In the genomic region with DNA sequence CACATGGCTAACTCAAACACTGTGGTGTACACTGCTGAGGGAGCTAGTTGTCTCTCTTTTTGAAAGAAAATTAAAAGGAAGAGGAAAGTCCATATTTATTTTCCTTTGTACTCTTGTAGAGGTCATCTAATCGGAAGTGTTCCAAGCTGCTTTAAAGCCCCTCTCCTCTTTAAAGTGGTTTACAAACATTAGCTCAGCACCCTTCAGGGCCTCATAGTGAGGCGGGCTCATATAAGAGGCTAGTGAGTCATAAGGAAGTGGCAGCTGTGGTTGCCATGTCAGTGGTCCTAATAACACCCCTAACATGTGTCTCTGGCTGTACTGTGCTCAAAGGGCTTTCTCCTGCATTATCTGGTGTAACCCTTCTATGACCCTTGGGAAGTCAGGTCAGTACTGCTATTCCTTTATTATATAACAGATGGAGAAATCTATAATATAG, we compare ENCODE assay signal across 9 cellular contexts.
DNase-seq lines count a peak whose midpoint lies in the region; ATAC-seq and TF ChIP-seq lines count a peak whose summit lies in the region.
"Had no signal": no experiment of that assay in that cellular context is flagged by ENCODE, and none has a peak within 500 bp of the region (broad histone marks: within the 10 kb centered on the region; RNA-seq: fewer than 3 reads in every experiment).

No MANE protein-coding gene starts in this region.

- DNase-seq in NCI-H1092 treated with DMSO at 0.1 percent for 48 hours (lab: John Stamatoyannopoulos, UW) (peak; percentile 21), NCI-H1092 (lab: John Stamatoyannopoulos, UW) (no peak), NCI-H345 (lab: John Stamatoyannopoulos, UW) (peak; percentile 62), choroid plexus epithelial cell (ENCODE audit: low read depth) (peak; percentile 75), NCI-H1930 (lab: John Stamatoyannopoulos, UW) (no peak), NCI-H1105 treated with DMSO at 0.1 percent for 48 hours (lab: John Stamatoyannopoulos, UW) (no peak)

- peak overlapping the region; percentile 24 to 74 (median 66) for H3K27ac Mint-ChIP-seq in nephron

- no peaks in the 10 kb centered on the region for H3K36me3 Mint-ChIP-seq in nephron (ENCODE audit: low read depth)

- no peak for ATAC-seq in GM18520 (IDR thresholded peaks at IDR 0.05; ENCODE audit: unreplicated experiment)

- H3K4me3 ChIP-seq in choroid plexus epithelial cell (ENCODE audit: low read depth, low read length) = no peak overlapping the region
- H3K4me3 ChIP-seq: uterus had no signal

- H3K9me3 Mint-ChIP-seq in nephron = no peaks in the 10 kb centered on the region

- H3K4me1 Mint-ChIP-seq in nephron = peaks cover 15% of the 10 kb centered on the region

- no peak overlapping the region for H3K4me3 Mint-ChIP-seq in nephron

- no peaks in the 10 kb centered on the region for H3K27me3 Mint-ChIP-seq in nephron (ENCODE audit: low read depth)

- TF ChIP-seq CTCF in choroid plexus epithelial cell (conservative IDR thresholded peaks at IDR 0.05; ENCODE audit: low read depth, low read length) = no peak
- no peak for TF ChIP-seq CTCF in nephron (IDR thresholded peaks at IDR 0.05; ENCODE audit: unreplicated experiment in 3 of 3)

Comparison
In these comparisons a context has a peak if more than half of its experiments do, and no peak if none do; other contexts are left out.
1. DNase-seq: peak in NCI-H1092 treated with DMSO at 0.1 percent for 48 hours (single experiment), NCI-H345 (single experiment) and choroid plexus epithelial cell (single experiment); none in NCI-H1092 (single experiment), NCI-H1930 (0 of 2) and NCI-H1105 treated with DMSO at 0.1 percent for 48 hours (single experiment).